Comparison of ENCODE assay signal across 26 cellular contexts in the genomic region with DNA sequence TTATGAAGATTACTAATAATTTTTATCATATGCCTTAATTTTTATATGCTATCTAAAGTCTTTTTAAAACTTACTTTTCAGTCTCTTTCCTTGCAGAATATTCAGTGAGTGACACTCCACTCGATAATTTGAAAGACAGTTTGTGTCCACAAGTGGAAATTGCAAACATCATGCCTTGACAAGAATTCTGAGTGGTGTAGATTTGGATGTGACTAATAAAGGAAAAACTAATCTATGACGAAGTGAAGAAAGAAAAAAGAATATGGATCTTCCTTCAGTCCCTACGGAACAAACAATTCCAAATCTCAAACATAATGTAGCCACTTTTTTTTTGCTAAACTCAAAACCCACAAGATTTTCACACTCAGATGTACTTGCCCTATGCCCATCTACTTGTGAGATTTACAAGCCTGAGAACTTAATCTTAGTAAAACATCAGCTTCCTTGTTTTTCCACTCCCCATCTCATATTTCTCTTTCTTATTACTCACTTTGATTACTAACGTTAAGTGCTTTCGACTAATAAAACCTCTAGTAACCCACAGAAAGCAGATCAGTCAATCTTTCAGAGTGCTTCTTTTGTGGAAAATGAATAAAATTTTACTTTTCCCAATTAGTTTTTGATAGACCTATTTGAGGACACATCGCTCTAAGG.
"Had no signal": no experiment of that assay in that cellular context is flagged by ENCODE, and none has a peak within 500 bp of the region (broad histone marks: within the 10 kb centered on the region; RNA-seq: fewer than 3 reads in every experiment).

No MANE protein-coding gene starts in this region.

- H3K27ac ChIP-seq: ascending aorta, Peyer's patch, SJCRH30, SK-N-MC had no signal

- H3K4me3 ChIP-seq: ascending aorta, Peyer's patch, SJCRH30, SK-N-MC had no signal

- H3K4me1 ChIP-seq: ascending aorta, Peyer's patch, SJCRH30 had no signal

- H3K27me3 ChIP-seq: ascending aorta, Peyer's patch, SJCRH30 had no signal

- ATAC-seq: activated CD8-positive, alpha-beta T cell treated with anti-CD3 and anti-CD28 coated beads for 36 hours; activated T-cell treated with anti-CD3 and anti-CD28 coated beads, Interleukin-2, amount 50 U/mL, for 72 hours; activated T-helper 17 cell treated with anti-CD3 and anti-CD28 coated beads, Interleukin-2, amount 50 U/mL, for 72 hours had no signal

- H3K4me3 Mint-ChIP-seq: activated CD4-positive, alpha-beta T cell treated with anti-CD3 and anti-CD28 coated beads, Interleukin-2, amount 10 ng/mL, durations not matched to agents 24 days and 14 days; activated CD8-positive, alpha-beta T cell treated with anti-CD3 and anti-CD28 coated beads for 36 hours; activated naive CD8-positive, alpha-beta T cell treated with anti-CD3 and anti-CD28 coated beads for 36 hours; activated T-cell treated with anti-CD3 and anti-CD28 coated beads, Interleukin-2, amount 50 U/mL, for 72 hours; activated T-helper 17 cell treated with anti-CD3 and anti-CD28 coated beads, Interleukin-2, amount 50 U/mL, for 72 hours had no signal

- H3K27me3 Mint-ChIP-seq: activated CD4-positive, alpha-beta T cell treated with anti-CD3 and anti-CD28 coated beads, Interleukin-2, amount 10 ng/mL, durations not matched to agents 24 days and 14 days; activated CD8-positive, alpha-beta T cell treated with anti-CD3 and anti-CD28 coated beads for 36 hours; activated naive CD8-positive, alpha-beta T cell treated with anti-CD3 and anti-CD28 coated beads for 36 hours; activated T-helper 17 cell treated with anti-CD3 and anti-CD28 coated beads, Interleukin-2, amount 50 U/mL, for 72 hours had no signal

- H3K36me3 Mint-ChIP-seq: activated naive CD8-positive, alpha-beta T cell treated with anti-CD3 and anti-CD28 coated beads for 36 hours had no signal

- H3K27ac Mint-ChIP-seq: activated CD4-positive, alpha-beta T cell treated with anti-CD3 and anti-CD28 coated beads, Interleukin-2, amount 10 ng/mL, durations not matched to agents 24 days and 14 days; activated CD8-positive, alpha-beta T cell treated with anti-CD3 and anti-CD28 coated beads for 36 hours; activated naive CD8-positive, alpha-beta T cell treated with anti-CD3 and anti-CD28 coated beads for 36 hours; activated T-cell treated with anti-CD3 and anti-CD28 coated beads, Interleukin-2, amount 50 U/mL, for 72 hours; activated T-helper 17 cell treated with anti-CD3 and anti-CD28 coated beads, Interleukin-2, amount 50 U/mL, for 72 hours had no signal

- DNase-seq: activated CD4-positive, alpha-beta T cell treated with anti-CD3 and anti-CD28 coated beads, Interleukin-2, amount 10 ng/mL, durations not matched to agents 24 days and 14 days; activated CD4-positive, alpha-beta T cell treated with anti-CD3 and anti-CD28 coated beads, Interleukin-2, amount 50 U/mL, for 4 hours; activated CD8-positive, alpha-beta T cell treated with anti-CD3 and anti-CD28 coated beads for 36 hours; activated effector memory CD4-positive, alpha-beta T cell treated with anti-CD3 and anti-CD28 coated beads, Interleukin-2, amount 50 U/mL, for 16 hours; activated naive CD4-positive, alpha-beta T cell; activated naive CD4-positive, alpha-beta T cell treated with anti-CD3 and anti-CD28 coated beads, Interleukin-2, amount 50 U/mL, for 16 hours; activated naive CD8-positive, alpha-beta T cell treated with anti-CD3 and anti-CD28 coated beads for 36 hours; activated T-cell treated with anti-CD3 and anti-CD28 coated beads, Interleukin-2, amount 50 U/mL, for 1 hour; activated T-cell treated with anti-CD3 and anti-CD28 coated beads, Interleukin-2, amount 50 U/mL, for 72 hours; amygdala; central memory CD4-positive, alpha-beta T cell; Kasumi-1; MM.1S; MV-4-11; NCI-H1092; NCI-H1436 treated with DMSO at 0.1 percent for 48 hours; NCI-H1694 treated with DMSO at 0.1 percent for 48 hours; NCI-H2029; NCI-H345; NCI-H524 treated with DMSO at 0.1 percent for 48 hours; Peyer's patch; SHP77; SJCRH30 had no signal

- H3K4me1 Mint-ChIP-seq: activated CD4-positive, alpha-beta T cell treated with anti-CD3 and anti-CD28 coated beads, Interleukin-2, amount 10 ng/mL, durations not matched to agents 24 days and 14 days; activated naive CD8-positive, alpha-beta T cell treated with anti-CD3 and anti-CD28 coated beads for 36 hours; activated T-helper 17 cell treated with anti-CD3 and anti-CD28 coated beads, Interleukin-2, amount 50 U/mL, for 72 hours had no signal

- H3K36me3 ChIP-seq: ascending aorta, Peyer's patch, SJCRH30 had no signal

- H3K9me3 ChIP-seq: ascending aorta, Peyer's patch, SJCRH30 had no signal
